8 cellular contexts compared by ENCODE assay signal in genomic region chr1:155177192-155177917, GRCh38. TPM values are rescaled to one million over a fixed set of nuclear protein-coding genes. Genes with fewer than 3 reads are reported as not detected.
DNase-seq lines count a peak whose midpoint lies in the region; ATAC-seq and TF ChIP-seq lines count a peak whose summit lies in the region.

No MANE protein-coding gene starts in this region.

- RAD21 ChIA-PET in HCT116 (lab: Charles Lee; ENCODE audit: low non-redundant PET in 1 of 2, low total read pairs in 2 of 2, uncharacterized antibody in 2 of 2, unreplicated experiment in 2 of 2) = interaction anchor here in 1 of 2 experiments (1.1 kb wide), 1 partner anchor 16 kb away, joined by 3 read pairs; no protein-coding TSS in a partner anchor

- H4K20me1 ChIP-seq in BLaER1 treated with 17β-estradiol and CSF1 and Interleukin-3, amounts not matched to agents 10 nM and 100 nM = peaks cover 0 to 8% (median 0%) of the 10 kb centered on the region in 11 experiments; a peak in 3 of 22 replicates
- H4K20me1 ChIP-seq in HCT116 (ENCODE audit: insufficient read depth) (no peaks in the 10 kb centered on the region), neural cell (ENCODE audit: insufficient read depth) (no peaks in the 10 kb centered on the region)

- no peak for ATAC-seq in HCT116
- no peak for ATAC-seq in Right ventricle myocardium inferior
- no peak for ATAC-seq in GM21447 (IDR thresholded peaks at IDR 0.05; ENCODE audit: unreplicated experiment)
- ATAC-seq in HG02798 (IDR thresholded peaks at IDR 0.05; ENCODE audit: poor library complexity, unreplicated experiment) = no peak

- TF ChIP-seq POLR2A in HCT116 (IDR thresholded peaks at IDR 0.05; ENCODE audit: borderline replicate concordance, extremely low read depth, insufficient read depth, insufficient read length) = no peak

- CTCF ChIA-PET in HCT116 (lab: Charles Lee) = interaction anchor here (1.0 to 2.0 kb wide), 2 partner anchors 10 to 17 kb away, joined by 3 to 10 read pairs; no protein-coding TSS in a partner anchor

- no peak overlapping the region for H2AFZ ChIP-seq in HCT116 (ENCODE audit: low read depth, low read length, poor library complexity, severe bottlenecking)
- no peak overlapping the region for H2AFZ ChIP-seq in neural cell (ENCODE audit: low read depth, low read length)

- peak overlapping the region in 9 of 11 experiments; percentile 8 to 49 (median 23); a peak in 9 of 22 replicates for H3K9ac ChIP-seq in BLaER1 treated with 17β-estradiol and CSF1 and Interleukin-3, amounts not matched to agents 10 nM and 100 nM
- H3K9ac ChIP-seq in HCT116 (ENCODE audit: low read length) (no peak overlapping the region), colonic mucosa (ENCODE audit: low read depth in 2 of 2, low read length in 2 of 2) (no peak overlapping the region), neural cell (ENCODE audit: low read length) (no peak overlapping the region)

- TF ChIP-seq RAD21 in HCT116 (IDR thresholded peaks at IDR 0.05; ENCODE audit: low read depth) = no peak
- no peak for TF ChIP-seq RAD21 in neural cell (conservative IDR thresholded peaks at IDR 0.05)

- POLR2A ChIA-PET in HCT116 (lab: Charles Lee) = interaction anchor here (1.9 kb wide), 1 partner anchor 17 kb away, joined by 4 read pairs; no protein-coding TSS in a partner anchor

- H3K4me3 ChIP-seq in BLaER1 treated with 17β-estradiol and CSF1 and Interleukin-3, amounts not matched to agents 10 nM and 100 nM = no peak overlapping the region
- no peak overlapping the region for H3K4me3 ChIP-seq in HCT116 (replicated peaks in 1 of 2; ENCODE audit: low read depth in 1 of 2, low read length in 2 of 2)
- no peak overlapping the region for H3K4me3 ChIP-seq in colonic mucosa
- peak overlapping the region; percentile 93 for H3K4me3 ChIP-seq in neural cell (ENCODE audit: low read length)

- BruUV-seq in HCT116 (replicated peaks; lab: Mats Ljungman, UMichigan) = no TSS peak

- H3K9me2 ChIP-seq in HCT116 (ENCODE audit: insufficient read depth) (no peaks in the 10 kb centered on the region), neural cell (ENCODE audit: insufficient read depth, low read length) (no peaks in the 10 kb centered on the region)

- peaks cover 36 to 73% (median 56%) of the 10 kb centered on the region in 10 experiments for H3K4me1 ChIP-seq in BLaER1 treated with 17β-estradiol and CSF1 and Interleukin-3, amounts not matched to agents 10 nM and 100 nM
- H3K4me1 ChIP-seq in HCT116 (ENCODE audit: control insufficient read depth in 1 of 2, insufficient read depth in 2 of 2, low read length in 2 of 2) (peaks cover 0 to 36% of the 10 kb centered on the region in 2 experiments; a peak in 3 of 4 replicates), colonic mucosa (peaks cover 9% of the 10 kb centered on the region)

- TF ChIP-seq EP300 in neural cell (conservative IDR thresholded peaks at IDR 0.05; ENCODE audit: poor library complexity, severe bottlenecking) = no peak

- H3K4me2 ChIP-seq in BLaER1 treated with 17β-estradiol and CSF1 and Interleukin-3, amounts not matched to agents 10 nM and 100 nM = peak overlapping the region; percentile 33 to 99 (median 93); a peak in 19 of 22 replicates
- H3K4me2 ChIP-seq in HCT116 (ENCODE audit: low read length) (peak overlapping the region; percentile 4; the same call in 1 of the 2 replicates), neural cell (ENCODE audit: low read length) (no peak overlapping the region)

- TF ChIP-seq CTCF in HCT116 (IDR thresholded peaks at IDR 0.05 in 2 of 3, conservative IDR thresholded peaks at IDR 0.05 in 1 of 3; ENCODE audit: borderline replicate concordance in 1 of 3, insufficient read depth in 1 of 3, low read depth in 2 of 3, low read length in 2 of 3) (no peak), colonic mucosa (IDR thresholded peaks at IDR 0.05) (no peak), neural cell (IDR thresholded peaks at IDR 0.05; ENCODE audit: poor library complexity, severe bottlenecking) (no peak)

- DNase-seq in HCT116 (ENCODE audit: low read depth, low spot score) = no peak
- DNase-seq in colonic mucosa = peak; percentile 18
- no peak for DNase-seq in Right ventricle myocardium inferior (ENCODE audit: missing footprints)
- no peak for DNase-seq in AML-193 (lab: John Stamatoyannopoulos, UW)

- intact Hi-C loops in HCT116 (cut with micrococcal nuclease) (loop anchor here (2.0 to 10.0 kb wide), 2 partner anchors 147 to 415 kb away; partner anchors contain the start of gene RUSC1), colonic mucosa (cut with DNase I) (no loop called here), Right ventricle myocardium inferior (cut with DNase I) (loop anchor here (2.0 kb wide), 1 partner anchor 49 kb away; no protein-coding TSS in a partner anchor)

- H3K27ac ChIP-seq in BLaER1 treated with 17β-estradiol and CSF1 and Interleukin-3, amounts not matched to agents 10 nM and 100 nM = peak overlapping the region in 7 of 11 experiments; percentile 5 to 57 (median 38); a peak in 8 of 22 replicates
- H3K27ac ChIP-seq in HCT116 (ENCODE audit: low read depth, low read length) (no peak overlapping the region; the same call in 1 of the 2 replicates), colonic mucosa (no peak overlapping the region), neural cell (ENCODE audit: low read length) (no peak overlapping the region)

- no peaks in the 10 kb centered on the region for H3K9me3 ChIP-seq in BLaER1 treated with 17β-estradiol and CSF1 and Interleukin-3, amounts not matched to agents 10 nM and 100 nM (replicated peaks in 1 of 11)
- H3K9me3 ChIP-seq in HCT116 (ENCODE audit: control insufficient read depth in 1 of 2, insufficient read depth in 1 of 2, low read depth in 1 of 2, low read length in 2 of 2) (no peaks in the 10 kb centered on the region), colonic mucosa (no peaks in the 10 kb centered on the region), neural cell (ENCODE audit: low read length) (no peaks in the 10 kb centered on the region)

- peaks cover 36 to 58% (median 51%) of the 10 kb centered on the region in 11 experiments for H3K36me3 ChIP-seq in BLaER1 treated with 17β-estradiol and CSF1 and Interleukin-3, amounts not matched to agents 10 nM and 100 nM
- H3K36me3 ChIP-seq in HCT116 (ENCODE audit: control insufficient read depth in 1 of 2, insufficient read depth in 2 of 2, low read length in 2 of 2) = no peaks in the 10 kb centered on the region; a peak in 1 of 4 replicates
- no peaks in the 10 kb centered on the region for H3K36me3 ChIP-seq in colonic mucosa
- peaks cover 13% of the 10 kb centered on the region for H3K36me3 ChIP-seq in neural cell (ENCODE audit: insufficient read depth, low read length)

- peaks cover 5% of the 10 kb centered on the region for H3F3A ChIP-seq in neural cell (ENCODE audit: insufficient read depth, low read length, poor library complexity, severe bottlenecking)

- H3K27me3 ChIP-seq in BLaER1 treated with 17β-estradiol and CSF1 and Interleukin-3, amounts not matched to agents 10 nM and 100 nM = no peaks in the 10 kb centered on the region
- no peaks in the 10 kb centered on the region for H3K27me3 ChIP-seq in HCT116 (ENCODE audit: insufficient read depth, low read length)
- H3K27me3 ChIP-seq in colonic mucosa = no peaks in the 10 kb centered on the region
- H3K27me3 ChIP-seq in neural cell (ENCODE audit: insufficient read depth, low read depth, low read length) = no peaks in the 10 kb centered on the region

- peaks cover 7% of the 10 kb centered on the region for H3K79me2 ChIP-seq in HCT116 (ENCODE audit: insufficient read depth, low read length)
- H3K79me2 ChIP-seq in neural cell (replicated peaks; ENCODE audit: insufficient read depth, low read length) = peaks cover 30% of the 10 kb centered on the region

TF ChIP-seq in HCT116, 20 proteins besides CTCF, POLR2A, EP300 and RAD21 (continues in another document):
- TF ChIP-seq CEBPB (IDR thresholded peaks at IDR 0.05; ENCODE audit: low read depth) (no peak), EZH2 (IDR thresholded peaks at IDR 0.05) (no peak), POLR2AphosphoS5 (IDR thresholded peaks at IDR 0.05; ENCODE audit: low read depth, low read length) (no peak), ATF3 (IDR thresholded peaks at IDR 0.05) (no peak), EZH2phosphoT487 (IDR thresholded peaks at IDR 0.05; ENCODE audit: borderline replicate concordance) (no peak)

TF ChIP-seq in neural cell, 6 proteins besides CTCF, POLR2A, EP300 and RAD21 (continues in another document):
- TF ChIP-seq POLR2AphosphoS5 (IDR thresholded peaks at IDR 0.05) = no peak

RNA-seq across cellular contexts. Expression of gene TRIM46, which starts 3.7 kb away (rescaled TPM):
- total RNA-seq in HCT116 (2021; ENCODE audit: unreplicated experiment) (3.8 TPM), colonic mucosa (under 1 TPM; 0.10 to 0.19 TPM), Right ventricle myocardium inferior (0.16 TPM)
- 2.0 and 2.2 TPM in 2 replicates for polyA plus RNA-seq in HCT116 (2012)
- polyA plus RNA-seq in neural cell = 31.5 and 49.0 TPM in 2 replicates
- 38.0 and 38.7 TPM in 2 replicates for polyA minus RNA-seq in neural cell

RNA-seq across cellular contexts. Expression of gene KRTCAP2, which starts 4.3 kb away (rescaled TPM):
- 143 TPM for total RNA-seq in HCT116 (2021; ENCODE audit: unreplicated experiment)
- 289 and 294 TPM in 2 replicates for polyA plus RNA-seq in HCT116 (2012)
- 100 to 1,000 TPM; 140 to 172 TPM for total RNA-seq in colonic mucosa
- 175 and 187 TPM in 2 replicates for polyA plus RNA-seq in neural cell
- 43.6 and 54.6 TPM in 2 replicates for polyA minus RNA-seq in neural cell
- 118 TPM for total RNA-seq in Right ventricle myocardium inferior

RNA-seq across cellular contexts. Expression of gene THBS3, which starts 30.3 kb away (rescaled TPM):
- 15.9 TPM for total RNA-seq in HCT116 (2021; ENCODE audit: unreplicated experiment)
- polyA plus RNA-seq in HCT116 (2012) = 14.3 and 14.5 TPM in 2 replicates
- 10 to 100 TPM; 12.2 to 16.0 TPM for total RNA-seq in colonic mucosa
- polyA plus RNA-seq in neural cell = 99.6 and 126 TPM in 2 replicates
- 55.0 and 58.9 TPM in 2 replicates for polyA minus RNA-seq in neural cell
- total RNA-seq in Right ventricle myocardium inferior = 5.7 TPM

RNA-seq across cellular contexts. Expression of gene MTX1, which starts 31.1 kb away (rescaled TPM):
- total RNA-seq in HCT116 (2021; ENCODE audit: unreplicated experiment) = 69.1 TPM
- polyA plus RNA-seq in HCT116 (2012) = 94.7 and 108 TPM in 2 replicates
- 10 to 100 TPM; 37.5 to 55.8 TPM for total RNA-seq in colonic mucosa
- 48.0 and 55.0 TPM in 2 replicates for polyA plus RNA-seq in neural cell
- 19.6 and 23.1 TPM in 2 replicates for polyA minus RNA-seq in neural cell
- total RNA-seq in Right ventricle myocardium inferior = 16.5 TPM

RNA-seq across cellular contexts. Expression of gene DPM3, which starts 37.0 kb away (rescaled TPM):
- 113 TPM for total RNA-seq in HCT116 (2021; ENCODE audit: unreplicated experiment)
- 188 and 190 TPM in 2 replicates for polyA plus RNA-seq in HCT116 (2012)
- 100 to 1,000 TPM; 149 to 182 TPM for total RNA-seq in colonic mucosa
- 150 TPM in 2 replicates for polyA plus RNA-seq in neural cell
- polyA minus RNA-seq in neural cell = 13.9 and 17.8 TPM in 2 replicates
- 55.7 TPM for total RNA-seq in Right ventricle myocardium inferior

Comparison
In these comparisons a context has a peak if more than half of its experiments do, and no peak if none do; other contexts are left out.
1. H3K27ac ChIP-seq: peak in BLaER1 treated with 17β-estradiol and CSF1 and Interleukin-3, amounts not matched to agents 10 nM and 100 nM (7 of 11); none in HCT116 (single experiment), colonic mucosa (single experiment) and neural cell (single experiment).
2. H3K9ac ChIP-seq: peak in BLaER1 treated with 17β-estradiol and CSF1 and Interleukin-3, amounts not matched to agents 10 nM and 100 nM (9 of 11); none in HCT116 (single experiment), colonic mucosa (0 of 2) and neural cell (single experiment).